Comparison of ENCODE assay signal across 1 cellular context in the genomic region with DNA sequence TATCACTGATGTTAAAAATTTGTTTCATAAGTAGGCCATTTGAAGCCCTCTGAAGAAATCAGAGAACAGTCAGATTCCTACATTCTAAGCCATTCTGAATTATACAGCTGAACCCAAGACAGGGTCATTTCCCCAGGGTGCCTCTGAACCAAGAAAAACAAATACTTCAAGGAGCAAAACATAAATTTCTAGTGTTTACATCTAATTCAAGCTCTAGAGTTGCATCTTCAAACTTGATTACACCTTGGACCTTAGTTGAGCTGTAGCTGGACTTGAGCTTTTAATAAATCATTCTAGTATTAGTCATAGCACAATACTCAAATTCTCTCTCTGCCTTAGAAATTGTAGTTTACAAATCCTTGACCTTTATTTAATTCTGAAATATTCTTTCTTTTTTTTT.
TF ChIP-seq lines count a peak whose summit lies in the region.

No MANE protein-coding gene starts in this region.

TF ChIP-seq in IMR-90, 13 proteins besides CTCF, POLR2A, EP300 and RAD21 (continued from another document):
- TF ChIP-seq, protein P1, sequence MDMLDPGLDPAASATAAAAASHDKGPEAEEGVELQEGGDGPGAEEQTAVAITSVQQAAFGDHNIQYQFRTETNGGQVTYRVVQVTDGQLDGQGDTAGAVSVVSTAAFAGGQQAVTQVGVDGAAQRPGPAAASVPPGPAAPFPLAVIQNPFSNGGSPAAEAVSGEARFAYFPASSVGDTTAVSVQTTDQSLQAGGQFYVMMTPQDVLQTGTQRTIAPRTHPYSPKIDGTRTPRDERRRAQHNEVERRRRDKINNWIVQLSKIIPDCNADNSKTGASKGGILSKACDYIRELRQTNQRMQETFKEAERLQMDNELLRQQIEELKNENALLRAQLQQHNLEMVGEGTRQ (IDR thresholded peaks at IDR 0.05; ENCODE audit: low read depth, low read length): no peak
- TF ChIP-seq RCOR1 (IDR thresholded peaks at IDR 0.05; ENCODE audit: insufficient replicate concordance, low read length) (no peak), SMC3 (IDR thresholded peaks at IDR 0.05; ENCODE audit: low read depth, low read length) (no peak), NFE2L2 (IDR thresholded peaks at IDR 0.05; ENCODE audit: low read depth, low read length) (no peak), MAFK (IDR thresholded peaks at IDR 0.05; ENCODE audit: low read depth, low read length) (no peak), BHLHE40 (IDR thresholded peaks at IDR 0.05; ENCODE audit: low read depth, low read length) (no peak)
- TF ChIP-seq, protein P2, sequence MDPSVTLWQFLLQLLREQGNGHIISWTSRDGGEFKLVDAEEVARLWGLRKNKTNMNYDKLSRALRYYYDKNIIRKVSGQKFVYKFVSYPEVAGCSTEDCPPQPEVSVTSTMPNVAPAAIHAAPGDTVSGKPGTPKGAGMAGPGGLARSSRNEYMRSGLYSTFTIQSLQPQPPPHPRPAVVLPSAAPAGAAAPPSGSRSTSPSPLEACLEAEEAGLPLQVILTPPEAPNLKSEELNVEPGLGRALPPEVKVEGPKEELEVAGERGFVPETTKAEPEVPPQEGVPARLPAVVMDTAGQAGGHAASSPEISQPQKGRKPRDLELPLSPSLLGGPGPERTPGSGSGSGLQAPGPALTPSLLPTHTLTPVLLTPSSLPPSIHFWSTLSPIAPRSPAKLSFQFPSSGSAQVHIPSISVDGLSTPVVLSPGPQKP (IDR thresholded peaks at IDR 0.05; ENCODE audit: borderline replicate concordance, low read depth, low read length): no peak
TF ChIP-seq in IMR-90: peak in this region for 0.
